In genomic region chr3:101624857-101625256, GRCh38 we compare ENCODE assay signal across 32 cellular contexts.
"Had no signal": no experiment of that assay in that cellular context is flagged by ENCODE, and none has a peak within 500 bp of the region (broad histone marks: within the 10 kb centered on the region; RNA-seq: fewer than 3 reads in every experiment).

No MANE protein-coding gene starts in this region.

- H3K4me3 Mint-ChIP-seq: activated B cell treated with CpG ODN at 0.5 μM for 24 hours; activated CD8-positive, alpha-beta T cell treated with anti-CD3 and anti-CD28 coated beads for 36 hours; activated naive CD4-positive, alpha-beta T cell treated with anti-CD3 and anti-CD28 coated beads for 36 hours; activated naive CD4-positive, alpha-beta T cell treated with anti-CD3 and anti-CD28 coated beads, Interleukin-2, amount 50 U/mL, for 24 hours; activated naive CD8-positive, alpha-beta T cell treated with anti-CD3 and anti-CD28 coated beads for 36 hours; activated naive CD8-positive, alpha-beta T cell treated with anti-CD3 and anti-CD28 coated beads, Interleukin-2, amount 50 U/mL, for 24 hours; activated T-cell treated with anti-CD3 and anti-CD28 coated beads, Interleukin-2, amount 50 U/mL, for 4 hours; effector memory CD8-positive, alpha-beta T cell; T-helper 17 cell; T-helper 2 cell treated with Interferon-gamma antibody and Interleukin-4, amounts not matched to agents 5 μg/mL and 100 μg/mL, for 36 hours had no signal

- DNase-seq: activated B cell treated with CpG ODN at 0.5 μM for 24 hours; activated CD4-positive, alpha-beta T cell treated with anti-CD3 and anti-CD28 coated beads for 48 hours; activated CD4-positive, alpha-beta T cell treated with anti-CD3 and anti-CD28 coated beads, Interleukin-2, amount 50 U/mL, for 1 hour; activated CD4-positive, alpha-beta T cell treated with anti-CD3 and anti-CD28 coated beads, Interleukin-2, amount 50 U/mL, for 48 hours; activated CD8-positive, alpha-beta memory T cell treated with anti-CD3 and anti-CD28 coated beads for 24 hours; activated CD8-positive, alpha-beta T cell treated with anti-CD3 and anti-CD28 coated beads for 36 hours; activated effector memory CD4-positive, alpha-beta T cell treated with anti-CD3 and anti-CD28 coated beads, Interleukin-2, amount 50 U/mL, for 16 hours; activated naive CD4-positive, alpha-beta T cell treated with anti-CD3 and anti-CD28 coated beads for 36 hours; activated naive CD8-positive, alpha-beta T cell treated with anti-CD3 and anti-CD28 coated beads for 36 hours; activated naive CD8-positive, alpha-beta T cell treated with anti-CD3 and anti-CD28 coated beads, Interleukin-2, amount 50 U/mL, for 24 hours; activated T-cell treated with anti-CD3 and anti-CD28 coated beads, Interleukin-2, amount 50 U/mL, for 4 hours; adrenal gland; amygdala; aorta; body of pancreas; caudate nucleus; cortex of kidney; dermis blood vessel endothelial cell; effector CD4-positive, alpha-beta T cell; effector memory CD8-positive, alpha-beta T cell; esophagus squamous epithelium; foreskin melanocyte; T-helper 1 cell; T-helper 17 cell; T1000; WERI-Rb-1 had no signal

- H3K9me3 Mint-ChIP-seq: activated B cell treated with CpG ODN at 0.5 μM for 24 hours; activated naive CD8-positive, alpha-beta T cell treated with anti-CD3 and anti-CD28 coated beads for 36 hours; activated naive CD8-positive, alpha-beta T cell treated with anti-CD3 and anti-CD28 coated beads, Interleukin-2, amount 50 U/mL, for 24 hours; activated T-cell treated with anti-CD3 and anti-CD28 coated beads, Interleukin-2, amount 50 U/mL, for 4 hours; effector memory CD8-positive, alpha-beta T cell had no signal

- H3K4me1 ChIP-seq: adrenal gland, body of pancreas, esophagus squamous epithelium, gastroesophageal sphincter had no signal

- H3K27ac ChIP-seq: adrenal gland, body of pancreas, epithelial cell of prostate, esophagus squamous epithelium, gastroesophageal sphincter, WERI-Rb-1 had no signal

- H3K4me1 Mint-ChIP-seq: activated B cell treated with CpG ODN at 0.5 μM for 24 hours; activated naive CD4-positive, alpha-beta T cell treated with anti-CD3 and anti-CD28 coated beads, Interleukin-2, amount 50 U/mL, for 24 hours; activated naive CD8-positive, alpha-beta T cell treated with anti-CD3 and anti-CD28 coated beads, Interleukin-2, amount 50 U/mL, for 24 hours; T-helper 17 cell had no signal

- H3K27me3 Mint-ChIP-seq: activated B cell treated with CpG ODN at 0.5 μM for 24 hours; activated CD8-positive, alpha-beta T cell treated with anti-CD3 and anti-CD28 coated beads for 36 hours; activated naive CD4-positive, alpha-beta T cell treated with anti-CD3 and anti-CD28 coated beads, Interleukin-2, amount 50 U/mL, for 24 hours; activated naive CD8-positive, alpha-beta T cell treated with anti-CD3 and anti-CD28 coated beads for 36 hours; activated naive CD8-positive, alpha-beta T cell treated with anti-CD3 and anti-CD28 coated beads, Interleukin-2, amount 50 U/mL, for 24 hours; effector memory CD8-positive, alpha-beta T cell; T-helper 17 cell had no signal

- H3K9me3 ChIP-seq: adrenal gland, body of pancreas, esophagus squamous epithelium had no signal

- H3K27ac Mint-ChIP-seq: activated B cell treated with CpG ODN at 0.5 μM for 24 hours; activated CD8-positive, alpha-beta T cell treated with anti-CD3 and anti-CD28 coated beads for 36 hours; activated naive CD4-positive, alpha-beta T cell treated with anti-CD3 and anti-CD28 coated beads for 36 hours; activated naive CD4-positive, alpha-beta T cell treated with anti-CD3 and anti-CD28 coated beads, Interleukin-2, amount 50 U/mL, for 24 hours; activated naive CD8-positive, alpha-beta T cell treated with anti-CD3 and anti-CD28 coated beads for 36 hours; activated naive CD8-positive, alpha-beta T cell treated with anti-CD3 and anti-CD28 coated beads, Interleukin-2, amount 50 U/mL, for 24 hours; activated T-helper 2 cell treated with anti-CD3 and anti-CD28 coated beads, Interferon-gamma antibody, Interleukin-2, Interleukin-4, amounts not matched to agents 10 μg/mL and 5 μg/mL and 100 μg/mL, durations not matched to agents 14 hours and 24 hours and 36 hours; effector memory CD8-positive, alpha-beta T cell; T-helper 17 cell; T-helper 2 cell treated with Interferon-gamma antibody and Interleukin-4, amounts not matched to agents 5 μg/mL and 100 μg/mL, for 36 hours had no signal

- ATAC-seq: activated CD4-positive, CD25-positive, alpha-beta regulatory T cell treated with anti-CD3 and anti-CD28 coated beads, Interleukin-2, amount 50 U/mL, for 24 hours; activated CD8-positive, alpha-beta T cell treated with anti-CD3 and anti-CD28 coated beads for 36 hours; activated naive CD8-positive, alpha-beta T cell treated with anti-CD3 and anti-CD28 coated beads, Interleukin-2, amount 50 U/mL, for 24 hours; activated T-cell treated with anti-CD3 and anti-CD28 coated beads, Interleukin-2, amount 50 U/mL, for 4 hours; body of pancreas; effector memory CD8-positive, alpha-beta T cell; gastroesophageal sphincter; T-helper 17 cell had no signal

- H3K27me3 ChIP-seq: adrenal gland, body of pancreas, esophagus squamous epithelium, gastroesophageal sphincter had no signal
